8 cellular contexts compared by ENCODE assay signal in genomic region chr14:63745858-63746425, GRCh38. TPM values are rescaled to one million over a fixed set of nuclear protein-coding genes. Genes with fewer than 3 reads are reported as not detected.
DNase-seq lines count a peak whose midpoint lies in the region; ATAC-seq and TF ChIP-seq lines count a peak whose summit lies in the region.

No MANE protein-coding gene starts in this region.

- peaks cover 13% of the 10 kb centered on the region for H3K4me1 ChIP-seq in CD4-positive, CD25-positive, alpha-beta regulatory T cell (ENCODE audit: control insufficient read depth, insufficient read depth, low read length, poor library complexity, severe bottlenecking)
- no peaks in the 10 kb centered on the region for H3K4me1 ChIP-seq in testis

- peak overlapping the region; percentile 27 for H3K4me3 ChIP-seq in CD4-positive, CD25-positive, alpha-beta regulatory T cell (ENCODE audit: low read depth, low read length)
- no peak overlapping the region for H3K4me3 ChIP-seq in testis

- ATAC-seq in CD4-positive, CD25-positive, alpha-beta regulatory T cell (ENCODE audit: low read depth in 2 of 2) = peak; percentile 82 to 84
- peak; percentile 72 for ATAC-seq in GM19463 (IDR thresholded peaks at IDR 0.05; ENCODE audit: unreplicated experiment)
- peak; percentile 75 for ATAC-seq in HG03378 (IDR thresholded peaks at IDR 0.05; ENCODE audit: unreplicated experiment)

- no peaks in the 10 kb centered on the region for H3K27me3 Mint-ChIP-seq in CD4-positive, CD25-positive, alpha-beta regulatory T cell
- H3K27me3 Mint-ChIP-seq in activated naive CD4-positive, alpha-beta T cell treated with anti-CD3 and anti-CD28 coated beads, Interleukin-2, amount 10 ng/mL, durations not matched to agents 7 days and 5 days = peaks cover 9% of the 10 kb centered on the region

- no peaks in the 10 kb centered on the region for H3K27me3 ChIP-seq in CD4-positive, CD25-positive, alpha-beta regulatory T cell (ENCODE audit: control insufficient read depth, insufficient read depth, low read length)
- no peaks in the 10 kb centered on the region for H3K27me3 ChIP-seq in testis

- DNase-seq in CD4-positive, CD25-positive, alpha-beta regulatory T cell = peak; percentile 27 to 86 (median 45)
- peak; percentile 44 for DNase-seq in activated naive CD4-positive, alpha-beta T cell treated with anti-CD3 and anti-CD28 coated beads, Interleukin-2, amount 10 ng/mL, durations not matched to agents 7 days and 5 days
- no peak for DNase-seq in testis
- no peak for DNase-seq in NCI-H2107 treated with DMSO at 0.1 percent for 48 hours (lab: John Stamatoyannopoulos, UW; ENCODE audit: unreplicated experiment)
- DNase-seq in AG08395 (ENCODE audit: low spot score) = no peak
- no peak for DNase-seq in dedifferentiated amniotic fluid mesenchymal stem cell (ENCODE audit: extremely low spot score)

- H3K9me3 Mint-ChIP-seq in CD4-positive, CD25-positive, alpha-beta regulatory T cell = no peaks in the 10 kb centered on the region
- no peaks in the 10 kb centered on the region for H3K9me3 Mint-ChIP-seq in activated naive CD4-positive, alpha-beta T cell treated with anti-CD3 and anti-CD28 coated beads, Interleukin-2, amount 10 ng/mL, durations not matched to agents 7 days and 5 days

- TF ChIP-seq CTCF in testis (IDR thresholded peaks at IDR 0.05) = no peak

- TF ChIP-seq POLR2A in testis (IDR thresholded peaks at IDR 0.05) = no peak

- peak overlapping the region; percentile 61 for H3K27ac ChIP-seq in CD4-positive, CD25-positive, alpha-beta regulatory T cell (ENCODE audit: insufficient read depth, low read length, poor library complexity, severe bottlenecking)
- H3K27ac ChIP-seq in testis = no peak overlapping the region

- H3K27ac Mint-ChIP-seq in CD4-positive, CD25-positive, alpha-beta regulatory T cell = peak overlapping the region; percentile 71 to 89 (median 78)
- H3K27ac Mint-ChIP-seq in activated naive CD4-positive, alpha-beta T cell treated with anti-CD3 and anti-CD28 coated beads, Interleukin-2, amount 10 ng/mL, durations not matched to agents 7 days and 5 days = no peak overlapping the region

- 63% methylated on average over 4 of the region's 4 CpGs for WGBS in testis, 2 donors

- H3K36me3 Mint-ChIP-seq in CD4-positive, CD25-positive, alpha-beta regulatory T cell = no peaks in the 10 kb centered on the region
- H3K36me3 Mint-ChIP-seq in activated naive CD4-positive, alpha-beta T cell treated with anti-CD3 and anti-CD28 coated beads, Interleukin-2, amount 10 ng/mL, durations not matched to agents 7 days and 5 days = no peaks in the 10 kb centered on the region

- H3K9me3 ChIP-seq in CD4-positive, CD25-positive, alpha-beta regulatory T cell (ENCODE audit: control insufficient read depth in 2 of 2, low read length in 2 of 2) = no peaks in the 10 kb centered on the region
- no peaks in the 10 kb centered on the region for H3K9me3 ChIP-seq in testis

- CTCF ChIA-PET in activated naive CD4-positive, alpha-beta T cell treated with anti-CD3 and anti-CD28 coated beads, Interleukin-2, amount 10 ng/mL, durations not matched to agents 7 days and 5 days (lab: Charles Lee) = no interaction called here

- H3K4me1 Mint-ChIP-seq in CD4-positive, CD25-positive, alpha-beta regulatory T cell = peaks cover 6 to 25% (median 18%) of the 10 kb centered on the region in 4 donors
- peaks cover 19% of the 10 kb centered on the region for H3K4me1 Mint-ChIP-seq in activated naive CD4-positive, alpha-beta T cell treated with anti-CD3 and anti-CD28 coated beads, Interleukin-2, amount 10 ng/mL, durations not matched to agents 7 days and 5 days

- intact Hi-C loops in testis (cut with DNase I; ENCODE audit: low total_unique reads) = no loop called here

- H3K36me3 ChIP-seq in CD4-positive, CD25-positive, alpha-beta regulatory T cell (ENCODE audit: control insufficient read depth, insufficient read depth, low read length) = no peaks in the 10 kb centered on the region
- no peaks in the 10 kb centered on the region for H3K36me3 ChIP-seq in testis (ENCODE audit: low read depth, missing control alignments)

- H3K4me3 Mint-ChIP-seq in CD4-positive, CD25-positive, alpha-beta regulatory T cell = peak overlapping the region in 2 of 4 donors; percentile 58 to 80
- H3K4me3 Mint-ChIP-seq in activated naive CD4-positive, alpha-beta T cell treated with anti-CD3 and anti-CD28 coated beads, Interleukin-2, amount 10 ng/mL, durations not matched to agents 7 days and 5 days = no peak overlapping the region

RNA-seq across cellular contexts. Expression of gene SGPP1, which starts 18.1 kb away (rescaled TPM):
- total RNA-seq in CD4-positive, CD25-positive, alpha-beta regulatory T cell = 25.0 TPM
- 10 to 100 TPM; 24.9 to 38.6 (median 34.2) TPM for polyA plus RNA-seq in CD4-positive, CD25-positive, alpha-beta regulatory T cell
- total RNA-seq in testis = 10 to 100 TPM; 27.6 to 30.1 TPM
- 16.9 TPM for polyA plus RNA-seq in testis (ENCODE audit: insufficient read depth, low read depth, low replicate concordance)

Comparison
In these comparisons a context has a peak if more than half of its experiments do, and no peak if none do; other contexts are left out.
1. DNase-seq: peak in CD4-positive, CD25-positive, alpha-beta regulatory T cell (3 of 3) and activated naive CD4-positive, alpha-beta T cell treated with anti-CD3 and anti-CD28 coated beads, Interleukin-2, amount 10 ng/mL, durations not matched to agents 7 days and 5 days (single experiment); none in testis (single experiment), NCI-H2107 treated with DMSO at 0.1 percent for 48 hours (single experiment), AG08395 (single experiment) and dedifferentiated amniotic fluid mesenchymal stem cell (single experiment).
2. Peak in every context shown above with its lines, with median percentiles within 50 percentile points of each other: ATAC-seq.